Comparison of ENCODE assay signal across 8 cellular contexts in the genomic region with DNA sequence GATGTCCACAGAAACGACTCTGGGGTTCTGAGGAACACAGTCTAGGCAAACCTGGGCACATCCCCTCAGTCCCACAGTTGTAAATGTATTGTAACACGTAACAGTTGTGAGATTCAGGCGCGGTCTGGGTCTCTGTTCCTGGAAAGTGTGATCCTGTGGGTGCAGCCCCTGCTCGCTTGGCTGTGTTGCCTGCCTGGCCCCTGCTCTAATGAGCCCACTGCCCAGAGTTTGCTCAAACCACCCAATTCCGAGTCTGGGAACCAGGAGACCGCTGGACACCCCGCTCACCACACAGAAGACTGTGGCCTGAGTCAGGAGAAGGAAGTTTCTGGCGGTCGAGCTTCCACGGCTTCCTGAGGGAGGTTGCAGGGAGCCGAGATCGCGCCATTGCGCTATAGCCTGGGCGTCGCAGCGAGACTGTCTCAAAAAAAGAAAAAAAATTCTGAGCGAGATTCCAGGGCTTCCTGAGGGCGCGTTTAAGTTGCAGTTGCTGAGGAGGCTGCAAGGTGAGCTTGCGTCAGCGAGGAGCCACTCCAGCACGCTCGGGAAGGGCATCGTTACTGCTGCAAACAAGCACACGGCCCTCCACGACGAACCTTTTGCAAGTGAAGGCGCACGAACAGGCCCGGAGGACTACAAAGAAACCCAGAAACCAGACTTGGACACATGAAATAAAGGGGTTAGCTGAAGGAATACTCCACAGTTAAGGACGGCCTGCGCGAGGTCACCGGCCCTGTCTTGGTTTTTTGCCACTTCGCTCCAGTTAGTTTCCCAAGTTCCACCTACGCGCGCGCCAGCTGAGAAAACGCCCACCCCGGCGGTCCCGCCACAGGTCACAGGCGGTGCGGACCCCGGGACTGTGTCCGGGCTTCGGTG. TPM values are rescaled to one million over a fixed set of nuclear protein-coding genes. Genes with fewer than 3 reads are reported as not detected.
A peak's percentile ranks its signal among the peaks of the same experiment; 100 is the strongest.
DNase-seq lines count a peak whose midpoint lies in the region; ATAC-seq and TF ChIP-seq lines count a peak whose summit lies in the region.

No MANE protein-coding gene starts in this region.

- peak overlapping the region; percentile 94 for H3K27ac ChIP-seq in C4-2B
- peak overlapping the region; percentile 100 for H3K27ac ChIP-seq in HL-60 (replicated peaks)
- H3K27ac ChIP-seq in skin epidermis: peak overlapping the region in 15 of 21 experiments; percentile 14 to 96 (median 54)

- peak in 1 of 2 experiments; percentile 37 for DNase-seq in HL-60 (ENCODE audit: low read depth in 1 of 2, low spot score in 1 of 2)
- peak; percentile 72 for DNase-seq in activated CD8-positive, alpha-beta memory T cell treated with anti-CD3 and anti-CD28 coated beads, Interleukin-2, amount 50 U/mL, for 48 hours
- peak; percentile 66 for DNase-seq in hepatic stellate cell (ENCODE audit: low spot score)
- DNase-seq in mesenteric fat pad (ENCODE audit: low spot score): no peak

- no peak for TF ChIP-seq CTCF in C4-2B (conservative IDR thresholded peaks at IDR 0.05)
- TF ChIP-seq CTCF in HL-60 (IDR thresholded peaks at IDR 0.05; ENCODE audit: insufficient read depth, low read length): no peak

- ATAC-seq in GM21723 (IDR thresholded peaks at IDR 0.05; ENCODE audit: unreplicated experiment): no peak
- ATAC-seq in HG03159 (IDR thresholded peaks at IDR 0.05; ENCODE audit: unreplicated experiment): no peak

- H3K4me3 ChIP-seq in HL-60 (replicated peaks; ENCODE audit: insufficient read depth, low read length) (peak overlapping the region; percentile 92), skin epidermis (peak overlapping the region; percentile 84 to 100 (median 96))

- no peaks in the 10 kb centered on the region for H3K27me3 ChIP-seq in HL-60 (ENCODE audit: insufficient read depth, poor library complexity, severe bottlenecking)

RNA-seq across cellular contexts. Expression of a gene that starts 1.1 kb away (rescaled TPM):
- 0.96 TPM for total RNA-seq in mesenteric fat pad

RNA-seq across cellular contexts. Expression of a gene that starts 1.4 kb away (rescaled TPM):
- 29.4 TPM for total RNA-seq in mesenteric fat pad

RNA-seq across cellular contexts. Expression of a gene that starts 36.4 kb away (rescaled TPM):
- 11.1 TPM for total RNA-seq in mesenteric fat pad

RNA-seq across cellular contexts. Expression of a gene that starts 37.2 kb away (rescaled TPM):
- 89.8 TPM for total RNA-seq in mesenteric fat pad
